21 cellular contexts compared by ENCODE assay signal in genomic region chr11:102985850-102986249, GRCh38. TPM values are rescaled to one million over a fixed set of nuclear protein-coding genes. Genes with fewer than 3 reads are reported as not detected.
"Had no signal": no experiment of that assay in that cellular context is flagged by ENCODE, and none has a peak within 500 bp of the region (broad histone marks: within the 10 kb centered on the region; RNA-seq: fewer than 3 reads in every experiment).

No MANE protein-coding gene starts in this region.

- H3K27me3 ChIP-seq: pancreas, vagina had no signal

- ATAC-seq: activated CD8-positive, alpha-beta T cell treated with anti-CD3 and anti-CD28 coated beads, Interleukin-2, amount 10 ng/mL, durations not matched to agents 7 days and 5 days; left ventricle myocardium superior; naive thymus-derived CD4-positive, alpha-beta T cell; pancreas; sciatic nerve had no signal

- H3K4me3 ChIP-seq: pancreas, smooth muscle cell, stomach, vagina had no signal

- H3K4me1 ChIP-seq: pancreas, stomach, vagina had no signal

- H3K36me3 ChIP-seq: neutrophil, pancreas, stomach, vagina had no signal

- H3K4me2 ChIP-seq: smooth muscle cell had no signal

- H3K27ac ChIP-seq: neutrophil, pancreas, stomach, vagina had no signal

- FAIRE-seq: pancreas had no signal

- DNase-seq: activated CD4-positive, alpha-beta T cell treated with anti-CD3 and anti-CD28 coated beads, Interleukin-2, amount 10 ng/mL, durations not matched to agents 24 days and 14 days; activated CD4-positive, CD25-positive, alpha-beta regulatory T cell; activated CD8-positive, alpha-beta T cell treated with anti-CD3 and anti-CD28 coated beads, Interleukin-2, amount 10 ng/mL, durations not matched to agents 7 days and 5 days; activated naive CD4-positive, alpha-beta T cell treated with anti-CD3 and anti-CD28 coated beads for 36 hours; activated T-cell treated with anti-CD3 and anti-CD28 coated beads, Interleukin-2, amount 50 U/mL, for 24 hours; anterior cingulate cortex; caudate nucleus; endodermal cell; left ventricle myocardium superior; naive thymus-derived CD4-positive, alpha-beta T cell; pancreas; stimulated activated CD4-positive, alpha-beta T cell treated with anti-CD3 and anti-CD28 coated beads, Interleukin-4, amount 100 ng/mL, for 1 hour; stomach; trophoblast cell had no signal

- H3K9me3 ChIP-seq: neutrophil, pancreas, stomach, vagina had no signal

RNA-seq across cellular contexts. Expression of gene MMP13, which starts 30.3 kb away (rescaled TPM):
- total RNA-seq: activated CD4-positive, alpha-beta T cell treated with anti-CD3 and anti-CD28 coated beads, Interleukin-2, amount 10 ng/mL, durations not matched to agents 24 days and 14 days; activated CD8-positive, alpha-beta T cell treated with anti-CD3 and anti-CD28 coated beads, Interleukin-2, amount 10 ng/mL, durations not matched to agents 7 days and 5 days; activated naive CD4-positive, alpha-beta T cell treated with anti-CD3 and anti-CD28 coated beads for 36 hours; dermis microvascular lymphatic vessel endothelial cell; endodermal cell; fibroblast of lung; left ventricle myocardium superior; mucosa of gallbladder; naive thymus-derived CD4-positive, alpha-beta T cell; sciatic nerve; stomach had no signal
- polyA plus RNA-seq: fibroblast of lung; naive thymus-derived CD4-positive, alpha-beta T cell; pancreas had no signal
